ENCODE assay signal across 9 cellular contexts in the genomic region with DNA sequence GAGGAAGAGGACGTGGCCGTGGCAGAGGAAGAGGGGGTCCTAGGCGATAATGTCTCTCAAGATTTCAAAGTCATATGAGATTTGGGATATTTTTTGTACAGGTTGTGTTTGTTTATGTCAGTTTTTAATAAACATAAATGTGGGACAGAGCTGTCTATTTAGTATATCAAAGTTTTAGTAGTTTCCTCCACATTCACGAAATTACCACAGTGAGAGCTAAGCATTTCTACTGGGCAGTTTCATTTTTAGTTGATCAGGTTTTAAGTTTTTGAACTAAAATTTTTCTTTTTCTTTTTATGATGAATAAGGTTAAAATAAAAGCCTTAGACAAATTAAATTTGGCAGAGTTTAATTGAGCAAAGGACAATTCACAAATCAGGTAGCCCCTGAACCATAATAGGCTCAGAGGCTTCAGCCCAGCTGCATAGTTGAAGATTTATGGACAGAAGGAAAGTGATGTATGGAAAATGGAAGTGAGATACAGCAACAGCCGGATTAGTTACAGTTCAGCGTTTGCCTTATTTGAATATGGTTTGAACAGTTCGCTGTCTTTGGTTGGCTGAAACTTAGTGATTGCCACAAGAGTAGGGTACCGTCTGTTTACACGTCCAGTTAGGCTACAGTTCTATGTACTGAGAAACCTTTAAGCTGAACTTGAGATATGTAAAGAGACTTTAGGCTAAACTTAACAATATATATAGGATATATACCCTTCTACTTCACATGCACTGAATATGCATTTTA. TPM values are rescaled to one million over a fixed set of nuclear protein-coding genes. Genes with fewer than 3 reads are reported as not detected.
DNase-seq lines count a peak whose midpoint lies in the region; ATAC-seq lines count a peak whose summit lies in the region.
"Had no signal": no experiment of that assay in that cellular context is flagged by ENCODE, and none has a peak within 500 bp of the region (broad histone marks: within the 10 kb centered on the region; RNA-seq: fewer than 3 reads in every experiment).

No MANE protein-coding gene starts in this region.

- DNase-seq in memory B cell (ENCODE audit: low spot score in 2 of 2) = no peak
- no peak for DNase-seq in DMS53 treated with DMSO at 0.1 percent for 48 hours (lab: John Stamatoyannopoulos, UW; ENCODE audit: unreplicated experiment)
- DNase-seq in sciatic nerve (ENCODE audit: low spot score) = no peak
- no peak for DNase-seq in SKM-1 (lab: John Stamatoyannopoulos, UW; ENCODE audit: unreplicated experiment)
- DNase-seq: activated CD8-positive, alpha-beta memory T cell treated with anti-CD3 and anti-CD28 coated beads for 24 hours; dermis blood vessel endothelial cell had no signal

- no peaks in the 10 kb centered on the region for H3K27me3 Mint-ChIP-seq in memory B cell

- no peaks in the 10 kb centered on the region for H3K9me3 Mint-ChIP-seq in memory B cell

- intact Hi-C loops in sciatic nerve (cut with DNase I) = no loop called here

- ATAC-seq in GM18861 (IDR thresholded peaks at IDR 0.05; ENCODE audit: unreplicated experiment) (peak; percentile 81), GM21526 (IDR thresholded peaks at IDR 0.05; ENCODE audit: low FRiP score, unreplicated experiment) (peak; percentile 86), HG03280 (IDR thresholded peaks at IDR 0.05; ENCODE audit: unreplicated experiment) (peak; percentile 98), memory B cell (ENCODE audit: low read depth) (peak; percentile 80), sciatic nerve (no peak)

- H3K4me1 Mint-ChIP-seq in memory B cell = peaks cover 12% of the 10 kb centered on the region

- peak overlapping the region; percentile 94 for H3K27ac Mint-ChIP-seq in memory B cell

- H3K4me3 Mint-ChIP-seq in memory B cell = peak overlapping the region; percentile 8

- peaks cover 14% of the 10 kb centered on the region for H3K36me3 Mint-ChIP-seq in memory B cell

RNA-seq across cellular contexts. Expression of gene SNRPD1, which starts 17.1 kb away (rescaled TPM):
- 28.2 TPM for total RNA-seq in sciatic nerve

RNA-seq across cellular contexts. Expression of gene ESCO1, which starts 28.8 kb away (rescaled TPM):
- 17.0 TPM for total RNA-seq in sciatic nerve
